In the genomic region with DNA sequence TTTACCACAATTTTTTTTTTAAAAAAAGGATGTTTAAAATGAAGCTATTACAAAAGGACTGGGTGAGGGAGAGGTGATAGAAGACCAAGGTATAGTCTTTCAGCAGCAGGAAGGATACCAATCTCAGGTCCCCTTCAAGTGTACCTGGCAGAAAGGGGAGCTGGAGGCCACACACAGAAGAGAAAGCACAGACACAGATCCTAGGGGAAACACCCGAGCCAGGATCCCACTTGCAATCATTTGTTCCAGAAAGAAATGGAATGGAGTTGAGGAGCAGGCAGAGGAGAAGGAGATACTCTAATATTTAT, we compare ENCODE assay signal across 18 cellular contexts. TPM values are rescaled to one million over a fixed set of nuclear protein-coding genes. Genes with fewer than 3 reads are reported as not detected.
A peak's percentile ranks its signal among the peaks of the same experiment; 100 is the strongest.
DNase-seq lines count a peak whose midpoint lies in the region; ATAC-seq, FAIRE-seq and TF ChIP-seq lines count a peak whose summit lies in the region.
"Had no signal": no experiment of that assay in that cellular context is flagged by ENCODE, and none has a peak within 500 bp of the region (broad histone marks: within the 10 kb centered on the region; RNA-seq: fewer than 3 reads in every experiment).

No MANE protein-coding gene starts in this region.

- H3K9me3 ChIP-seq in thymus (ENCODE audit: control insufficient read depth) (no peaks in the 10 kb centered on the region), pancreas (no peaks in the 10 kb centered on the region)
- H3K9me3 ChIP-seq: sigmoid colon, SJSA1, suprapubic skin had no signal

- H3K4me1 Mint-ChIP-seq in activated naive CD4-positive, alpha-beta T cell treated with anti-CD3 and anti-CD28 coated beads, Interleukin-2, amount 50 U/mL, for 24 hours: peaks cover 76% of the 10 kb centered on the region
- peaks cover 0 to 15% (median 14%) of the 10 kb centered on the region in 3 donors for H3K4me1 Mint-ChIP-seq in IgD-negative memory B cell
- H3K4me1 Mint-ChIP-seq in activated naive CD8-positive, alpha-beta T cell treated with anti-CD3 and anti-CD28 coated beads, Interleukin-2, amount 10 ng/mL, durations not matched to agents 7 days and 5 days: peaks cover 68% of the 10 kb centered on the region

- DNase-seq in activated naive CD4-positive, alpha-beta T cell (lab: John Stamatoyannopoulos, UW): no peak
- DNase-seq in activated naive CD8-positive, alpha-beta T cell treated with anti-CD3 and anti-CD28 coated beads, Interleukin-2, amount 10 ng/mL, durations not matched to agents 7 days and 5 days: no peak
- no peak for DNase-seq in COLO829 (ENCODE audit: low spot score)
- DNase-seq in pancreas: no peak
- DNase-seq in cerebellum (ENCODE audit: low spot score): no peak
- DNase-seq: activated effector memory CD4-positive, alpha-beta T cell treated with Interleukin-2 at 50 U/mL for 16 hours; foreskin melanocyte; midbrain; NCI-H2029 treated with DMSO at 0.1 percent for 48 hours; NCI-H510A treated with DMSO at 0.1 percent for 48 hours; sigmoid colon; stimulated activated CD4-positive, alpha-beta T cell treated with anti-CD3 and anti-CD28 coated beads, Interleukin-2, amount 100 ng/mL, for 24 hours had no signal

- H3K27ac Mint-ChIP-seq in activated naive CD4-positive, alpha-beta T cell treated with anti-CD3 and anti-CD28 coated beads, Interleukin-2, amount 50 U/mL, for 24 hours: peak overlapping the region; percentile 98
- peak overlapping the region in 2 of 3 donors; percentile 1 to 38 for H3K27ac Mint-ChIP-seq in IgD-negative memory B cell
- peak overlapping the region; percentile 96 for H3K27ac Mint-ChIP-seq in activated naive CD8-positive, alpha-beta T cell treated with anti-CD3 and anti-CD28 coated beads, Interleukin-2, amount 10 ng/mL, durations not matched to agents 7 days and 5 days

- H3K4me1 ChIP-seq in thymus (ENCODE audit: control insufficient read depth, insufficient read depth, low read length): peaks cover 3% of the 10 kb centered on the region
- H3K4me1 ChIP-seq in pancreas: peaks cover 0 to 3% (median 0%) of the 10 kb centered on the region in 3 donors

- H3K27me3 Mint-ChIP-seq in activated naive CD4-positive, alpha-beta T cell treated with anti-CD3 and anti-CD28 coated beads, Interleukin-2, amount 50 U/mL, for 24 hours: no peaks in the 10 kb centered on the region
- H3K27me3 Mint-ChIP-seq in IgD-negative memory B cell: no peaks in the 10 kb centered on the region
- no peaks in the 10 kb centered on the region for H3K27me3 Mint-ChIP-seq in activated naive CD8-positive, alpha-beta T cell treated with anti-CD3 and anti-CD28 coated beads, Interleukin-2, amount 10 ng/mL, durations not matched to agents 7 days and 5 days

- 93% methylated on average over 1 of the region's 1 CpG for WGBS in thymus
- WGBS in pancreas, 2 donors: 61 to 78% methylated on average over 1 of the region's 1 CpG

- peaks cover 12% of the 10 kb centered on the region for H3K36me3 ChIP-seq in thymus (ENCODE audit: control insufficient read depth, insufficient read depth)
- peaks cover 0 to 11% (median 0%) of the 10 kb centered on the region in 3 donors for H3K36me3 ChIP-seq in pancreas

- POLR2A ChIA-PET in activated naive CD8-positive, alpha-beta T cell treated with anti-CD3 and anti-CD28 coated beads, Interleukin-2, amount 10 ng/mL, durations not matched to agents 7 days and 5 days (lab: Charles Lee): interaction anchor here (0.5 to 2.3 kb wide), 11 partner anchors 8 to 324 kb away, joined by 3 to 14 read pairs (median 3); a partner anchor contains a TSS

- H3K4me3 Mint-ChIP-seq in activated naive CD4-positive, alpha-beta T cell treated with anti-CD3 and anti-CD28 coated beads, Interleukin-2, amount 50 U/mL, for 24 hours: peak overlapping the region; percentile 81
- peak overlapping the region in 2 of 4 donors; percentile 8 to 46 for H3K4me3 Mint-ChIP-seq in IgD-negative memory B cell
- peak overlapping the region; percentile 78 for H3K4me3 Mint-ChIP-seq in activated naive CD8-positive, alpha-beta T cell treated with anti-CD3 and anti-CD28 coated beads, Interleukin-2, amount 10 ng/mL, durations not matched to agents 7 days and 5 days

- no peaks in the 10 kb centered on the region for H3K9me3 Mint-ChIP-seq in activated naive CD4-positive, alpha-beta T cell treated with anti-CD3 and anti-CD28 coated beads, Interleukin-2, amount 50 U/mL, for 24 hours
- H3K9me3 Mint-ChIP-seq in IgD-negative memory B cell: no peaks in the 10 kb centered on the region
- H3K9me3 Mint-ChIP-seq in activated naive CD8-positive, alpha-beta T cell treated with anti-CD3 and anti-CD28 coated beads, Interleukin-2, amount 10 ng/mL, durations not matched to agents 7 days and 5 days: no peaks in the 10 kb centered on the region

- no peak for TF ChIP-seq CTCF in pancreas (IDR thresholded peaks at IDR 0.05)

- no peak overlapping the region for H3K4me3 ChIP-seq in thymus (ENCODE audit: low read length)
- H3K4me3 ChIP-seq in pancreas: no peak overlapping the region
- H3K4me3 ChIP-seq: sigmoid colon, SJSA1, suprapubic skin had no signal

- ATAC-seq in activated naive CD8-positive, alpha-beta T cell treated with anti-CD3 and anti-CD28 coated beads, Interleukin-2, amount 10 ng/mL, durations not matched to agents 7 days and 5 days (ENCODE audit: low read depth): no peak
- no peak for ATAC-seq in pancreas

- peak overlapping the region; percentile 10 for H3K27ac ChIP-seq in thymus (ENCODE audit: low read depth)
- H3K27ac ChIP-seq in pancreas: no peak overlapping the region
- H3K27ac ChIP-seq: epithelial cell of prostate, sigmoid colon, SJSA1, suprapubic skin had no signal

- no peaks in the 10 kb centered on the region for H3K27me3 ChIP-seq in thymus (ENCODE audit: control insufficient read depth, insufficient read depth)
- H3K27me3 ChIP-seq in pancreas: no peaks in the 10 kb centered on the region
- H3K27me3 ChIP-seq: sigmoid colon, SJSA1, suprapubic skin had no signal

- peaks cover 38% of the 10 kb centered on the region for H3K36me3 Mint-ChIP-seq in activated naive CD4-positive, alpha-beta T cell treated with anti-CD3 and anti-CD28 coated beads, Interleukin-2, amount 50 U/mL, for 24 hours
- peaks cover 7% of the 10 kb centered on the region for H3K36me3 Mint-ChIP-seq in IgD-negative memory B cell
- H3K36me3 Mint-ChIP-seq in activated naive CD8-positive, alpha-beta T cell treated with anti-CD3 and anti-CD28 coated beads, Interleukin-2, amount 10 ng/mL, durations not matched to agents 7 days and 5 days: peaks cover 50% of the 10 kb centered on the region

- intact Hi-C loops in pancreas (cut with DNase I): no loop called here

- no peak for FAIRE-seq in pancreas (lab: Jason Lieb, UNC)

RNA-seq across cellular contexts. Expression of a gene that starts 5.6 kb away (rescaled TPM):
- polyA plus RNA-seq in IgD-negative memory B cell (15.9 TPM), thymus (39.4 TPM), pancreas (10 to 100 TPM in 1 of 2 donors, 1 to 10 TPM in 1; 8.7 to 15.5 TPM)
- total RNA-seq in activated naive CD8-positive, alpha-beta T cell treated with anti-CD3 and anti-CD28 coated beads, Interleukin-2, amount 10 ng/mL, durations not matched to agents 7 days and 5 days: 10 to 100 TPM; 38.2 to 40.5 TPM
- total RNA-seq in pancreas (10 to 100 TPM in 1 of 6 donors, 1 to 10 TPM in 5; 4.1 to 15.2 (median 7.4) TPM), cerebellum (21.1 TPM)

RNA-seq across cellular contexts. Expression of a gene that starts 38.3 kb away (rescaled TPM):
- polyA plus RNA-seq in IgD-negative memory B cell: 29.4 TPM
- total RNA-seq in activated naive CD8-positive, alpha-beta T cell treated with anti-CD3 and anti-CD28 coated beads, Interleukin-2, amount 10 ng/mL, durations not matched to agents 7 days and 5 days: 10 to 100 TPM; 29.0 to 33.9 TPM
- polyA plus RNA-seq in thymus: 31.9 TPM
- total RNA-seq in pancreas: 10 to 100 TPM; 15.4 to 30.4 (median 21.6) TPM
- 10 to 100 TPM in 1 of 2 donors, 1 to 10 TPM in 1; 7.8 to 18.4 TPM for polyA plus RNA-seq in pancreas
- 48.8 TPM for total RNA-seq in cerebellum

RNA-seq across cellular contexts. Expression of a gene that starts 49.2 kb away (rescaled TPM):
- polyA plus RNA-seq in IgD-negative memory B cell: 0.29 TPM
- total RNA-seq in activated naive CD8-positive, alpha-beta T cell treated with anti-CD3 and anti-CD28 coated beads, Interleukin-2, amount 10 ng/mL, durations not matched to agents 7 days and 5 days: under 1 TPM; 0.09 to 0.14 TPM
- polyA plus RNA-seq in thymus: 0.52 TPM
- total RNA-seq in pancreas: 1 to 10 TPM in 3 of 6 donors, under 1 TPM in 3; 0.32 to 1.7 (median 0.93) TPM
- 1 to 10 TPM in 1 of 2 donors, under 1 TPM in 1; 0.65 to 1.6 TPM for polyA plus RNA-seq in pancreas
- 4.2 TPM for total RNA-seq in cerebellum
- total RNA-seq: SJSA1 had no signal

Comparison
In these comparisons a context has a peak if more than half of its experiments do, and no peak if none do; other contexts are left out.
1. H3K27ac Mint-ChIP-seq: peak in every context shown above with its lines; median percentile 98 in activated naive CD4-positive, alpha-beta T cell treated with anti-CD3 and anti-CD28 coated beads, Interleukin-2, amount 50 U/mL, for 24 hours; 96 in activated naive CD8-positive, alpha-beta T cell treated with anti-CD3 and anti-CD28 coated beads, Interleukin-2, amount 10 ng/mL, durations not matched to agents 7 days and 5 days; 20 in IgD-negative memory B cell.